In genomic region chr7:28020302-28020940, GRCh38 we compare ENCODE assay signal across 8 cellular contexts.
DNase-seq lines count a peak whose midpoint lies in the region; FAIRE-seq lines count a peak whose summit lies in the region.

No MANE protein-coding gene starts in this region.

- H3K27ac ChIP-seq in CD8-positive, alpha-beta memory T cell (ENCODE audit: low read depth, low read length) = no peak overlapping the region

- peaks cover 0 to 3% of the 10 kb centered on the region in 2 donors for H3K27me3 Mint-ChIP-seq in CD8-positive, alpha-beta memory T cell
- no peaks in the 10 kb centered on the region for H3K27me3 Mint-ChIP-seq in activated T-cell treated with anti-CD3 and anti-CD28 coated beads, Interleukin-2, amount 50 U/mL, for 24 hours

- POLR2A ChIA-PET in CD8-positive, alpha-beta memory T cell (lab: Charles Lee) = no interaction called here

- FAIRE-seq in GM19239 (lab: Jason Lieb, UNC) (peak; percentile 96), frontal cortex (lab: Jason Lieb, UNC) (peak; percentile 54)

- no peaks in the 10 kb centered on the region for H3K27me3 ChIP-seq in CD8-positive, alpha-beta memory T cell (ENCODE audit: insufficient read depth, low read length, poor library complexity, severe bottlenecking)

- intact Hi-C loops in posterior vena cava (cut with DNase I) = no loop called here

- H3K27ac Mint-ChIP-seq in CD8-positive, alpha-beta memory T cell = no peak overlapping the region
- no peak overlapping the region for H3K27ac Mint-ChIP-seq in activated T-cell treated with anti-CD3 and anti-CD28 coated beads, Interleukin-2, amount 50 U/mL, for 24 hours

- no peaks in the 10 kb centered on the region for H3K9me3 ChIP-seq in CD8-positive, alpha-beta memory T cell (ENCODE audit: low read length)

- DNase-seq in CD8-positive, alpha-beta memory T cell = peak in 3 of 5 donors; percentile 2 to 46 (median 38)
- peak; percentile 47 for DNase-seq in GM19239 (ENCODE audit: insufficient read length, low spot score)
- peak; percentile 73 for DNase-seq in HS-5 (ENCODE audit: low read depth)
- peak; percentile 72 for DNase-seq in NCI-H82 treated with DMSO at 0.1 percent for 48 hours (lab: John Stamatoyannopoulos, UW; ENCODE audit: unreplicated experiment)
- peak; percentile 46 for DNase-seq in activated T-cell treated with anti-CD3 and anti-CD28 coated beads, Interleukin-2, amount 50 U/mL, for 24 hours
- peak; percentile 37 to 72 for DNase-seq in frontal cortex (ENCODE audit: low spot score in 2 of 2)
- DNase-seq in nucleus accumbens (lab: John Stamatoyannopoulos, UW) = peak in 49 of 56 donors; percentile 8 to 84 (median 57)
- no peak for DNase-seq in posterior vena cava (ENCODE audit: low spot score)

- H3K4me1 ChIP-seq in CD8-positive, alpha-beta memory T cell (ENCODE audit: insufficient read depth, low read length) = no peaks in the 10 kb centered on the region

- H3K36me3 Mint-ChIP-seq in CD8-positive, alpha-beta memory T cell = peaks cover 1 to 9% (median 5%) of the 10 kb centered on the region in 3 donors
- no peaks in the 10 kb centered on the region for H3K36me3 Mint-ChIP-seq in activated T-cell treated with anti-CD3 and anti-CD28 coated beads, Interleukin-2, amount 50 U/mL, for 24 hours (ENCODE audit: low read depth)

- CTCF ChIA-PET in CD8-positive, alpha-beta memory T cell (lab: Charles Lee) = interaction anchor here (0.7 to 3.6 kb wide), 8 partner anchors 11 to 824 kb away, joined by 3 to 16 read pairs (median 3); no protein-coding TSS in a partner anchor

- H3K9me3 Mint-ChIP-seq in CD8-positive, alpha-beta memory T cell = no peaks in the 10 kb centered on the region
- H3K9me3 Mint-ChIP-seq in activated T-cell treated with anti-CD3 and anti-CD28 coated beads, Interleukin-2, amount 50 U/mL, for 24 hours = no peaks in the 10 kb centered on the region

- no peak overlapping the region for H3K4me3 Mint-ChIP-seq in CD8-positive, alpha-beta memory T cell
- no peak overlapping the region for H3K4me3 Mint-ChIP-seq in activated T-cell treated with anti-CD3 and anti-CD28 coated beads, Interleukin-2, amount 50 U/mL, for 24 hours

- H3K4me1 Mint-ChIP-seq in CD8-positive, alpha-beta memory T cell = peaks cover 0 to 7% (median 6%) of the 10 kb centered on the region in 3 donors
- peaks cover 10% of the 10 kb centered on the region for H3K4me1 Mint-ChIP-seq in activated T-cell treated with anti-CD3 and anti-CD28 coated beads, Interleukin-2, amount 50 U/mL, for 24 hours (ENCODE audit: low read depth)

- no peak overlapping the region for H3K4me3 ChIP-seq in CD8-positive, alpha-beta memory T cell (ENCODE audit: low read length)

- H3K36me3 ChIP-seq in CD8-positive, alpha-beta memory T cell (ENCODE audit: insufficient read depth, low read length) = no peaks in the 10 kb centered on the region
